8 cellular contexts compared by ENCODE assay signal in the genomic region with DNA sequence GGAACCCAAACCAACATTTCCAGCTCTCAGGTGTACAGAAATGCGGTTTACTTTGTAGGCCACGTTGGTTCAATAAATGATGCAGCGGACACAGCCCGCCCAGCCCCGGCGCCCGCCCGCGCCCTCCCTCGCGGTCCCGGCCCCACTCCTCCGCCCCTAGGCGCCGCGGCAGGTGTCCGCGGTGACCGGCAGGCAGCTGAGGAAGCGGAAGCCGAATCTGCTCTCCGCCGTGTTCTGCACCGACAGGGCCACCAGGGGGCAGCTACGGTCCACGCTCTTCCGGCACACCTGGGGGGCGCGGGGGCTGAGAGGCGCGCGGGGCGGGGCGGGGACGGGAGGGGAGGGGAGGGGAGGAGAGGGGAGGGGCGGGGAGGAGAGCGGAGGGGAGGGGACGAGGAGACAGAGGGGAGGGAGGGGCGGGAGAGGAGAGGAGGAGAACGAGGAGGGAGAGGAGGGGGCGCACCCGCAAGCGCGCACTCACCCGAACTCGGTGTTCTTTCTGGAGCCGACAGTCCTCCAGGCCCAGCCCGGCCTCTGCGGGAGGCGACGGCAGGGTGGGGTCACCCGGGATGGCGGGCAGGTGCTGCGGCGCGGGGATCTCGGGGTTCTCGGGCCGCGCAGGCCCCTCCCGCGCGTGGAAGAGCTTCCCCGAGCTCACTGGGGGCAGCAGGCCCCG. TPM values are rescaled to one million over a fixed set of nuclear protein-coding genes. Genes with fewer than 3 reads are reported as not detected.
A peak's percentile ranks its signal among the peaks of the same experiment; 100 is the strongest.
DNase-seq lines count a peak whose midpoint lies in the region; ATAC-seq and TF ChIP-seq lines count a peak whose summit lies in the region.

No MANE protein-coding gene starts in this region.

- TF ChIP-seq POLR2A in suprapubic skin (IDR thresholded peaks at IDR 0.05) = no peak

- POLR2A ChIA-PET in activated CD4-positive, alpha-beta memory T cell treated with anti-CD3 and anti-CD28 coated beads, Interleukin-2, amount 10 ng/mL, durations not matched to agents 7 days and 5 days (lab: Charles Lee) = interaction anchor here (0.8 to 5.9 kb wide), 8 partner anchors 9 to 171 kb away, joined by 3 to 25 read pairs (median 8); a partner anchor contains a TSS

- H3K4me3 Mint-ChIP-seq in activated CD4-positive, alpha-beta memory T cell treated with anti-CD3 and anti-CD28 coated beads, Interleukin-2, amount 10 ng/mL, durations not matched to agents 7 days and 5 days = peak overlapping the region; percentile 39
- peak overlapping the region; percentile 50 for H3K4me3 Mint-ChIP-seq in effector memory CD8-positive, alpha-beta T cell

- peak overlapping the region; percentile 49 for H3K4me3 ChIP-seq in suprapubic skin

- TF ChIP-seq EP300 in suprapubic skin (IDR thresholded peaks at IDR 0.05) = no peak

- no peaks in the 10 kb centered on the region for H3K36me3 Mint-ChIP-seq in activated CD4-positive, alpha-beta memory T cell treated with anti-CD3 and anti-CD28 coated beads, Interleukin-2, amount 10 ng/mL, durations not matched to agents 7 days and 5 days (ENCODE audit: low read depth)
- peaks cover 12% of the 10 kb centered on the region for H3K36me3 Mint-ChIP-seq in effector memory CD8-positive, alpha-beta T cell (ENCODE audit: insufficient read depth)

- CTCF ChIA-PET in activated CD4-positive, alpha-beta memory T cell treated with anti-CD3 and anti-CD28 coated beads, Interleukin-2, amount 10 ng/mL, durations not matched to agents 7 days and 5 days (lab: Charles Lee) = interaction anchor here (0.6 to 3.1 kb wide), 18 partner anchors 10 to 372 kb away, joined by 3 to 17 read pairs (median 4); a partner anchor contains a TSS

- H3K27ac ChIP-seq in suprapubic skin = no peak overlapping the region

- H3K4me1 ChIP-seq in suprapubic skin = peaks cover 29% of the 10 kb centered on the region

- H3K27me3 ChIP-seq in suprapubic skin = peaks cover 54% of the 10 kb centered on the region

- no peaks in the 10 kb centered on the region for H3K9me3 ChIP-seq in suprapubic skin

- H3K4me1 Mint-ChIP-seq in activated CD4-positive, alpha-beta memory T cell treated with anti-CD3 and anti-CD28 coated beads, Interleukin-2, amount 10 ng/mL, durations not matched to agents 7 days and 5 days = peaks cover 7% of the 10 kb centered on the region
- H3K4me1 Mint-ChIP-seq in effector memory CD8-positive, alpha-beta T cell (ENCODE audit: low read depth in 2 of 2) = peaks cover 3 to 8% of the 10 kb centered on the region in 2 donors

- WGBS in suprapubic skin = 5% methylated on average over 17 of the region's 65 CpGs

- ATAC-seq in HG02938 (IDR thresholded peaks at IDR 0.05; ENCODE audit: unreplicated experiment) = peak; percentile 44
- peak; percentile 86 for ATAC-seq in effector memory CD8-positive, alpha-beta T cell (replicated peaks)

- H3K9me3 Mint-ChIP-seq in activated CD4-positive, alpha-beta memory T cell treated with anti-CD3 and anti-CD28 coated beads, Interleukin-2, amount 10 ng/mL, durations not matched to agents 7 days and 5 days = no peaks in the 10 kb centered on the region
- H3K9me3 Mint-ChIP-seq in effector memory CD8-positive, alpha-beta T cell = no peaks in the 10 kb centered on the region

- TF ChIP-seq CTCF in suprapubic skin (IDR thresholded peaks at IDR 0.05) = peak; percentile 19 to 71

- DNase-seq in EL = peak; percentile 54
- DNase-seq in NCI-H510A treated with DMSO at 0.1 percent for 48 hours (lab: John Stamatoyannopoulos, UW) = peak; percentile 72
- DNase-seq in activated CD4-positive, alpha-beta memory T cell treated with anti-CD3 and anti-CD28 coated beads, Interleukin-2, amount 10 ng/mL, durations not matched to agents 7 days and 5 days = peak; percentile 77
- peak; percentile 62 to 74 (median 67) for DNase-seq in effector memory CD8-positive, alpha-beta T cell
- DNase-seq in myocyte (ENCODE audit: low read depth) = peak; percentile 58
- no peak for DNase-seq in suprapubic skin (ENCODE audit: low spot score in 2 of 2)
- no peak for DNase-seq in pons (ENCODE audit: low spot score)

- no peaks in the 10 kb centered on the region for H3K36me3 ChIP-seq in suprapubic skin

- peaks cover 15% of the 10 kb centered on the region for H3K27me3 Mint-ChIP-seq in activated CD4-positive, alpha-beta memory T cell treated with anti-CD3 and anti-CD28 coated beads, Interleukin-2, amount 10 ng/mL, durations not matched to agents 7 days and 5 days
- H3K27me3 Mint-ChIP-seq in effector memory CD8-positive, alpha-beta T cell = no peaks in the 10 kb centered on the region

- H3K27ac Mint-ChIP-seq in activated CD4-positive, alpha-beta memory T cell treated with anti-CD3 and anti-CD28 coated beads, Interleukin-2, amount 10 ng/mL, durations not matched to agents 7 days and 5 days = no peak overlapping the region
- no peak overlapping the region for H3K27ac Mint-ChIP-seq in effector memory CD8-positive, alpha-beta T cell

RNA-seq across cellular contexts. Expression of a gene that starts 5.6 kb away (rescaled TPM):
- total RNA-seq in activated CD4-positive, alpha-beta memory T cell treated with anti-CD3 and anti-CD28 coated beads, Interleukin-2, amount 10 ng/mL, durations not matched to agents 7 days and 5 days = 1 to 10 TPM; 2.5 to 3.2 TPM
- 0.31 and 0.78 TPM in 2 replicates for total RNA-seq in myocyte
- 2.2 TPM for polyA plus RNA-seq in myocyte (2012)
- total RNA-seq in suprapubic skin = 10 to 100 TPM in 1 of 4 donors, 1 to 10 TPM in 3; 6.3 to 17.8 (median 8.7) TPM

RNA-seq across cellular contexts. Expression of a gene that starts 5.8 kb away (rescaled TPM):
- 10 to 100 TPM; 32.7 to 32.8 TPM for total RNA-seq in activated CD4-positive, alpha-beta memory T cell treated with anti-CD3 and anti-CD28 coated beads, Interleukin-2, amount 10 ng/mL, durations not matched to agents 7 days and 5 days
- total RNA-seq in myocyte (21.1 and 32.2 TPM in 2 replicates), suprapubic skin (100 to 1,000 TPM in 1 of 4 donors, 10 to 100 TPM in 3; 82.6 to 113 (median 87.0) TPM)
- polyA plus RNA-seq in myocyte (2012) = 29.1 TPM

RNA-seq across cellular contexts. Expression of a gene that starts 17.6 kb away (rescaled TPM):
- total RNA-seq in activated CD4-positive, alpha-beta memory T cell treated with anti-CD3 and anti-CD28 coated beads, Interleukin-2, amount 10 ng/mL, durations not matched to agents 7 days and 5 days = 1 to 10 TPM; 2.2 to 2.5 TPM
- 1.3 and 2.3 TPM in 2 replicates for total RNA-seq in myocyte
- polyA plus RNA-seq in myocyte (2012) = 1.8 TPM
- total RNA-seq in suprapubic skin = 1 to 10 TPM; 1.7 to 2.4 (median 2.1) TPM

RNA-seq across cellular contexts. Expression of a gene that starts 19.6 kb away (rescaled TPM):
- total RNA-seq in activated CD4-positive, alpha-beta memory T cell treated with anti-CD3 and anti-CD28 coated beads, Interleukin-2, amount 10 ng/mL, durations not matched to agents 7 days and 5 days = 10 to 100 TPM; 45.1 to 52.5 TPM
- 37.9 and 66.0 TPM in 2 replicates for total RNA-seq in myocyte
- 124 TPM for polyA plus RNA-seq in myocyte (2012)
- total RNA-seq in suprapubic skin = 100 to 1,000 TPM in 2 of 4 donors, 10 to 100 TPM in 2; 82.9 to 131 (median 96.2) TPM

RNA-seq across cellular contexts. Expression of a gene that starts 21.3 kb away (rescaled TPM):
- total RNA-seq in activated CD4-positive, alpha-beta memory T cell treated with anti-CD3 and anti-CD28 coated beads, Interleukin-2, amount 10 ng/mL, durations not matched to agents 7 days and 5 days = 10 to 100 TPM; 38.7 to 39.1 TPM
- total RNA-seq in myocyte = 27.7 and 31.2 TPM in 2 replicates
- polyA plus RNA-seq in myocyte (2012) = 19.6 TPM
- total RNA-seq in suprapubic skin = 10 to 100 TPM; 27.9 to 55.6 (median 42.0) TPM

Comparison
In these comparisons a context has a peak if more than half of its experiments do, and no peak if none do; other contexts are left out.
1. DNase-seq: peak in EL (single experiment), NCI-H510A treated with DMSO at 0.1 percent for 48 hours (single experiment), activated CD4-positive, alpha-beta memory T cell treated with anti-CD3 and anti-CD28 coated beads, Interleukin-2, amount 10 ng/mL, durations not matched to agents 7 days and 5 days (single experiment), effector memory CD8-positive, alpha-beta T cell (3 of 3) and myocyte (single experiment); none in suprapubic skin (0 of 2) and pons (single experiment).